ENCODE assay signal across 14 cellular contexts in the genomic region with DNA sequence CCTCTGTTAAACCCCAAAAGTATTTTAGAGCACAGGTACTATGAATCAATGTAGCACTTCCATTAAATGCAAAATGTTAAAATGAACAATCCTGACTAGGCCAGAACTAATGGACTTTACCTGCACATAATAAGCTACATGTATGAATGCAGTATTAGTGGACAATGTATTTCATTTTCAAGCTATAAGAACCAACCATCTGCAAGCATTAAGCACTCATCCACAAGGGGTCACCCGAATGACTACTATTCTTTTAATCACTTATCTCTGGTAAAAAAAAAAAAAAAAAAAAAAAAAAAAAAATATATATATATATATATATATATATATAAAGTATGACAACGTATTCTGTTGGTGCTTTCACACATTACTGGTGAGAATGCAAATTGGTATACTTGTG. TPM values are rescaled to one million over a fixed set of nuclear protein-coding genes. Genes with fewer than 3 reads are reported as not detected.
A peak's percentile ranks its signal among the peaks of the same experiment; 100 is the strongest.
DNase-seq lines count a peak whose midpoint lies in the region; ATAC-seq, FAIRE-seq and TF ChIP-seq lines count a peak whose summit lies in the region.
"Had no signal": no experiment of that assay in that cellular context is flagged by ENCODE, and none has a peak within 500 bp of the region (broad histone marks: within the 10 kb centered on the region; RNA-seq: fewer than 3 reads in every experiment).

No MANE protein-coding gene starts in this region.

- peaks cover 79% of the 10 kb centered on the region for H3K4me1 Mint-ChIP-seq in CD8-positive, alpha-beta T cell (ENCODE audit: low read depth)
- H3K4me1 Mint-ChIP-seq in stimulated activated effector memory CD8-positive, alpha-beta T cell treated with anti-CD3 and anti-CD28 coated beads, Interleukin-12 subunit alpha, Interleukin-12 subunit beta, amount 100 ng/mL, for 72 hours: peaks cover 64% of the 10 kb centered on the region

- POLR2A ChIA-PET in A673 (lab: Charles Lee; ENCODE audit: low non-redundant PET): no interaction called here
- POLR2A ChIA-PET in CD8-positive, alpha-beta T cell (lab: Charles Lee): no interaction called here
- POLR2A ChIA-PET in endothelial cell of umbilical vein (lab: Charles Lee): interaction anchor here (0.7 kb wide), 1 partner anchor 64 kb away, joined by 3 read pairs; no protein-coding TSS in a partner anchor

- no peak overlapping the region for H3K9ac ChIP-seq in OCI-LY3 (ENCODE audit: low read length)
- H3K9ac ChIP-seq in endothelial cell of umbilical vein (replicated peaks; ENCODE audit: extremely low read depth, insufficient read depth, low read length): no peak overlapping the region

- FAIRE-seq in endothelial cell of umbilical vein (lab: Jason Lieb, UNC): no peak

- H4K20me1 ChIP-seq in OCI-LY3 (ENCODE audit: insufficient read depth, low read length) (peaks cover 61% of the 10 kb centered on the region), endothelial cell of umbilical vein (replicated peaks; ENCODE audit: control insufficient read depth, extremely low read depth, insufficient read depth, low read length) (peaks cover 8% of the 10 kb centered on the region)

- H3K9me3 ChIP-seq in A673 (ENCODE audit: low read depth, low read length, poor library complexity, severe bottlenecking) (no peaks in the 10 kb centered on the region), OCI-LY3 (ENCODE audit: insufficient read depth, low read length) (no peaks in the 10 kb centered on the region), endothelial cell of umbilical vein (replicated peaks; ENCODE audit: control insufficient read depth, insufficient read depth, low read length) (no peaks in the 10 kb centered on the region)
- H3K9me3 ChIP-seq in CD8-positive, alpha-beta T cell (ENCODE audit: low read length): no peaks in the 10 kb centered on the region
- H3K9me3 ChIP-seq: body of pancreas, spleen had no signal

- H3K4me1 ChIP-seq in A673 (ENCODE audit: insufficient read depth, low read length, poor library complexity, severe bottlenecking): no peaks in the 10 kb centered on the region
- peaks cover 48% of the 10 kb centered on the region for H3K4me1 ChIP-seq in CD8-positive, alpha-beta T cell (ENCODE audit: insufficient read depth, low read length)
- peaks cover 11% of the 10 kb centered on the region for H3K4me1 ChIP-seq in OCI-LY3 (ENCODE audit: low read length)
- H3K4me1 ChIP-seq in endothelial cell of umbilical vein (ENCODE audit: control insufficient read depth, extremely low read depth, insufficient read depth, low read length): peaks cover 4% of the 10 kb centered on the region

- CTCF ChIA-PET in A673 (lab: Charles Lee) (no interaction called here), endothelial cell of umbilical vein (lab: Charles Lee) (interaction anchor here (0.6 to 2.3 kb wide), 32 partner anchors 8 to 245 kb away, joined by 3 to 60 read pairs (median 4); partner anchors contain the start of gene DAPK2)
- CTCF ChIA-PET in CD8-positive, alpha-beta T cell (lab: Charles Lee): interaction anchor here (0.6 to 1.6 kb wide), 12 partner anchors 64 to 242 kb away, joined by 3 to 11 read pairs (median 3); partner anchors contain the start of gene DAPK2

- H3K79me2 ChIP-seq in OCI-LY3 (ENCODE audit: low read length) (peaks cover 92% of the 10 kb centered on the region), endothelial cell of umbilical vein (ENCODE audit: control insufficient read depth, insufficient read depth, low read length) (peaks cover 68% of the 10 kb centered on the region)

- TF ChIP-seq POLR2A in endothelial cell of umbilical vein (IDR thresholded peaks at IDR 0.05; ENCODE audit: low read depth, low read length): no peak

- H3K9me1 ChIP-seq in endothelial cell of umbilical vein (replicated peaks; ENCODE audit: control insufficient read depth, extremely low read depth, insufficient read depth, low read length): no peaks in the 10 kb centered on the region

- peaks cover 7% of the 10 kb centered on the region for H3K36me3 Mint-ChIP-seq in CD8-positive, alpha-beta T cell
- no peaks in the 10 kb centered on the region for H3K36me3 Mint-ChIP-seq in stimulated activated effector memory CD8-positive, alpha-beta T cell treated with anti-CD3 and anti-CD28 coated beads, Interleukin-12 subunit alpha, Interleukin-12 subunit beta, amount 100 ng/mL, for 72 hours
- H3K36me3 Mint-ChIP-seq: WTC11 had no signal

- H3K9me3 Mint-ChIP-seq in CD8-positive, alpha-beta T cell: no peaks in the 10 kb centered on the region
- H3K9me3 Mint-ChIP-seq in stimulated activated effector memory CD8-positive, alpha-beta T cell treated with anti-CD3 and anti-CD28 coated beads, Interleukin-12 subunit alpha, Interleukin-12 subunit beta, amount 100 ng/mL, for 72 hours: no peaks in the 10 kb centered on the region
- H3K9me3 Mint-ChIP-seq: WTC11 had no signal

- intact Hi-C loops in A673 (cut with micrococcal nuclease; ENCODE audit: unreplicated experiment) (no loop called here), endothelial cell of umbilical vein (cut with micrococcal nuclease) (loop anchor here (1.0 to 2.0 kb wide), 3 partner anchors 65 to 241 kb away; partner anchors contain the start of gene DAPK2)
- intact Hi-C loops in CD8-positive, alpha-beta T cell (cut with DNase I, micrococcal nuclease): loop anchor here in 1 of 2 experiments (2.0 kb wide), 2 partner anchors 64 to 240 kb away; no protein-coding TSS in a partner anchor

- DNase-seq in A673 (ENCODE audit: low spot score) (peak; percentile 24), endothelial cell of umbilical vein (ENCODE audit: low read depth, low spot score) (peak; percentile 47), DMS79 (lab: John Stamatoyannopoulos, UW) (no peak)
- peak in 1 of 7 experiments; percentile 19 for DNase-seq in CD8-positive, alpha-beta T cell
- DNase-seq in activated CD8-positive, alpha-beta memory T cell treated with anti-CD3 and anti-CD28 coated beads, Interleukin-2, amount 50 U/mL, for 4 hours: no peak
- DNase-seq in stimulated activated effector memory CD8-positive, alpha-beta T cell treated with anti-CD3 and anti-CD28 coated beads, Interleukin-12 subunit alpha, Interleukin-12 subunit beta, amount 100 ng/mL, for 72 hours (ENCODE audit: low spot score in 2 of 2): no peak
- DNase-seq: glutamatergic neuron, NCI-H1092 treated with DMSO at 0.1 percent for 48 hours, spleen had no signal

- H3K27ac Mint-ChIP-seq in CD8-positive, alpha-beta T cell: no peak overlapping the region
- H3K27ac Mint-ChIP-seq in stimulated activated effector memory CD8-positive, alpha-beta T cell treated with anti-CD3 and anti-CD28 coated beads, Interleukin-12 subunit alpha, Interleukin-12 subunit beta, amount 100 ng/mL, for 72 hours: no peak overlapping the region
- H3K27ac Mint-ChIP-seq: WTC11 had no signal

- H3K27me3 Mint-ChIP-seq in CD8-positive, alpha-beta T cell (ENCODE audit: low read depth): no peaks in the 10 kb centered on the region

- no peaks in the 10 kb centered on the region for H3K36me3 ChIP-seq in A673 (ENCODE audit: insufficient read depth, low read length, poor library complexity, severe bottlenecking)
- H3K36me3 ChIP-seq in CD8-positive, alpha-beta T cell (ENCODE audit: insufficient read depth, low read length): no peaks in the 10 kb centered on the region
- H3K36me3 ChIP-seq in OCI-LY3 (replicated peaks; ENCODE audit: low read depth, low read length): peaks cover 3% of the 10 kb centered on the region
- no peaks in the 10 kb centered on the region for H3K36me3 ChIP-seq in endothelial cell of umbilical vein (ENCODE audit: control insufficient read depth in 2 of 2, extremely low read depth in 1 of 2, insufficient read depth in 2 of 2, low read length in 2 of 2)
- H3K36me3 ChIP-seq: spleen had no signal

- no peak overlapping the region for H3K27ac ChIP-seq in A673 (ENCODE audit: low read depth, low read length, poor library complexity, severe bottlenecking)
- no peak overlapping the region for H3K27ac ChIP-seq in CD8-positive, alpha-beta T cell (ENCODE audit: low read depth, low read length)
- H3K27ac ChIP-seq in OCI-LY3 (ENCODE audit: low read length): no peak overlapping the region
- no peak overlapping the region for H3K27ac ChIP-seq in endothelial cell of umbilical vein (ENCODE audit: insufficient read depth, low read depth, low read length)
- H3K27ac ChIP-seq: body of pancreas, spleen had no signal

- H3K4me3 ChIP-seq in A673 (ENCODE audit: low read depth, low read length, poor library complexity, severe bottlenecking) (no peak overlapping the region), OCI-LY3 (ENCODE audit: low read length) (no peak overlapping the region), endothelial cell of umbilical vein (replicated peaks in 1 of 3; ENCODE audit: insufficient read depth in 1 of 3, low read depth in 1 of 3, low read length in 3 of 3) (no peak overlapping the region)
- no peak overlapping the region for H3K4me3 ChIP-seq in CD8-positive, alpha-beta T cell (ENCODE audit: low read depth, low read length)
- H3K4me3 ChIP-seq: body of pancreas, spleen had no signal

- H3K27me3 ChIP-seq in A673 (replicated peaks; ENCODE audit: insufficient read depth, low read depth, low read length, poor library complexity) (no peaks in the 10 kb centered on the region), OCI-LY3 (ENCODE audit: low read depth, low read length) (no peaks in the 10 kb centered on the region), endothelial cell of umbilical vein (ENCODE audit: control insufficient read depth in 2 of 2, insufficient read depth in 2 of 2, low read length in 2 of 2) (no peaks in the 10 kb centered on the region)
- H3K27me3 ChIP-seq in CD8-positive, alpha-beta T cell (ENCODE audit: insufficient read depth, low read length): no peaks in the 10 kb centered on the region
- H3K27me3 ChIP-seq: body of pancreas, spleen had no signal

- no peak overlapping the region for H3K4me2 ChIP-seq in OCI-LY3 (ENCODE audit: low read length)
- H3K4me2 ChIP-seq in endothelial cell of umbilical vein (ENCODE audit: insufficient read depth, low read length): no peak overlapping the region

- BruUV-seq in A673 (replicated peaks; lab: Mats Ljungman, UMichigan) (no TSS peak), endothelial cell of umbilical vein (replicated peaks; lab: Mats Ljungman, UMichigan) (no TSS peak)

- dilution Hi-C loops in endothelial cell of umbilical vein (cut with MboI; ENCODE audit: extremely low pct_ligation_motif_present, low sequenced_read_pairs): no loop called here

- peak overlapping the region; percentile 11 for H3K4me3 Mint-ChIP-seq in CD8-positive, alpha-beta T cell
- no peak overlapping the region for H3K4me3 Mint-ChIP-seq in stimulated activated effector memory CD8-positive, alpha-beta T cell treated with anti-CD3 and anti-CD28 coated beads, Interleukin-12 subunit alpha, Interleukin-12 subunit beta, amount 100 ng/mL, for 72 hours
- H3K4me3 Mint-ChIP-seq: WTC11 had no signal

- H2AFZ ChIP-seq in OCI-LY3 (ENCODE audit: low read depth, low read length): no peak overlapping the region
- H2AFZ ChIP-seq in endothelial cell of umbilical vein (ENCODE audit: low read depth, low read length): no peak overlapping the region

- no peak for ATAC-seq in CD8-positive, alpha-beta T cell
- ATAC-seq in HG03378 (IDR thresholded peaks at IDR 0.05; ENCODE audit: unreplicated experiment): no peak
- ATAC-seq in stimulated activated effector memory CD8-positive, alpha-beta T cell treated with anti-CD3 and anti-CD28 coated beads, Interleukin-12 subunit alpha, Interleukin-12 subunit beta, amount 100 ng/mL, for 72 hours: no peak
- ATAC-seq: body of pancreas, Panc1, WTC11 had no signal

- TF ChIP-seq CTCF in A673 (conservative IDR thresholded peaks at IDR 0.05; ENCODE audit: low read depth, low read length): 0 out of 2 replicates have a peak, but pooled peaks have one; percentile 13
- no peak for TF ChIP-seq CTCF in CD8-positive, alpha-beta T cell (IDR thresholded peaks at IDR 0.05)
- peak; percentile 24 for TF ChIP-seq CTCF in OCI-LY3 (IDR thresholded peaks at IDR 0.05; ENCODE audit: low read depth, low read length)
- peak in 1 of 2 donors; percentile 10 for TF ChIP-seq CTCF in endothelial cell of umbilical vein (IDR thresholded peaks at IDR 0.05; ENCODE audit: extremely low read depth in 1 of 2, insufficient read depth in 1 of 2, low read depth in 1 of 2, low read length in 2 of 2)

RNA-seq across cellular contexts. Expression of gene HERC1, which starts 7.2 kb away (rescaled TPM):
- 49.8 and 58.2 TPM in 2 replicates for total RNA-seq in A673 (2021)
- 100 to 1,000 TPM; 275 to 296 TPM for total RNA-seq in CD8-positive, alpha-beta T cell
- total RNA-seq in endothelial cell of umbilical vein: 104 and 109 TPM in 2 replicates
- polyA plus RNA-seq in endothelial cell of umbilical vein: 49.6 and 54.4 TPM in 2 replicates
- polyA plus RNA-seq in endothelial cell of umbilical vein (2011; cell fraction: cytosol; rRNA removed): 59.9 and 64.0 TPM in 2 replicates
- 124 and 148 TPM in 2 replicates for polyA plus RNA-seq in endothelial cell of umbilical vein (2011; cell fraction: nucleus; rRNA removed)
- polyA plus RNA-seq in endothelial cell of umbilical vein (2012): 47.9 and 50.9 TPM in 2 replicates
- 213 and 253 TPM in 2 replicates for polyA minus RNA-seq in endothelial cell of umbilical vein
- 46.2 TPM for polyA minus RNA-seq in endothelial cell of umbilical vein (2011; cell fraction: cytosol; rRNA and poly(A)+ RNA removed)
- polyA minus RNA-seq in endothelial cell of umbilical vein (2011; cell fraction: nucleus; rRNA and poly(A)+ RNA removed): 292 and 343 TPM in 2 replicates

Comparison
In these comparisons a context has a peak if more than half of its experiments do, and no peak if none do; other contexts are left out.
1. DNase-seq: peak in A673 (single experiment) and endothelial cell of umbilical vein (single experiment); none in activated CD8-positive, alpha-beta memory T cell treated with anti-CD3 and anti-CD28 coated beads, Interleukin-2, amount 50 U/mL, for 4 hours (single experiment), DMS79 (single experiment) and stimulated activated effector memory CD8-positive, alpha-beta T cell treated with anti-CD3 and anti-CD28 coated beads, Interleukin-12 subunit alpha, Interleukin-12 subunit beta, amount 100 ng/mL, for 72 hours (0 of 2).